In genomic region chr14:21227981-21228380, GRCh38 we compare ENCODE assay signal across 1 cellular context.
TF ChIP-seq lines count a peak whose summit lies in the region.

No MANE protein-coding gene starts in this region.

TF ChIP-seq in K562, 482 proteins besides CTCF, POLR2A, EP300 and RAD21:
- TF ChIP-seq PML (IDR thresholded peaks at IDR 0.05; ENCODE audit: low read length) (no peak), STAT5B (CRISPR knock-in tag; IDR thresholded peaks at IDR 0.05) (no peak), ZNF277 (CRISPR knock-in tag; IDR thresholded peaks at IDR 0.05; ENCODE audit: borderline replicate concordance) (no peak), SMAD1 (IDR thresholded peaks at IDR 0.05; ENCODE audit: low read depth, low read length, partially characterized antibody) (no peak), NR1H2 (CRISPR knock-in tag; IDR thresholded peaks at IDR 0.05) (no peak), HNRNPK (IDR thresholded peaks at IDR 0.05; ENCODE audit: low read depth, low read length, poor library complexity, severe bottlenecking) (no peak), MECOM (CRISPR knock-in tag; IDR thresholded peaks at IDR 0.05) (no peak), CC2D1A (IDR thresholded peaks at IDR 0.05) (no peak), ZNF354B (CRISPR knock-in tag; IDR thresholded peaks at IDR 0.05) (no peak), MCM5 (IDR thresholded peaks at IDR 0.05; ENCODE audit: low read depth) (no peak), ESRRB (CRISPR knock-in tag; IDR thresholded peaks at IDR 0.05; ENCODE audit: borderline replicate concordance) (no peak), FOXA1 (IDR thresholded peaks at IDR 0.05; ENCODE audit: borderline replicate concordance) (no peak), XRCC4 (IDR thresholded peaks at IDR 0.05; ENCODE audit: extremely low read depth, insufficient read depth, insufficient read length) (no peak), PYGO2 (tag; IDR thresholded peaks at IDR 0.05) (no peak), ZNF140 (CRISPR knock-in tag; IDR thresholded peaks at IDR 0.05) (no peak), RHOXF2B (CRISPR knock-in tag; conservative IDR thresholded peaks at IDR 0.05) (no peak), ZNF785 (CRISPR knock-in tag; IDR thresholded peaks at IDR 0.05) (no peak)
TF ChIP-seq in K562: peak in this region for 0.
